In the genomic region with DNA sequence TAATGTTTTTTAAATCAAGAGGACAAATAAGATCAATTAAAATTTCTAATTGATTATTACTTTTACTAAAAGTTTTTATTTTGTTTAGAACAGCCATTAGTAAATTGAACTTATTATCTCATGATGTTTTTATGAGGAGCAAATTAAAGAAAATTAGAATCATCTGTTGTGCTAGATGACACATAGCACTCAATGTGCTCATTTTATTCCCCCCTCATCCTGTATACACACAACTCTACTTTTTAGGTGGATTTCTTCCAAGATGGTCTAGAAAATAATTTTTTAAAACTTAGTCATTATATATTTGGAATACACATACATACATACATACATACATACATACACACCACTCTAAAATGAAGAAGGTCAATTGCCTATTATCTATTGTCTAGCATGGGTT, we compare ENCODE assay signal across 26 cellular contexts.
"Had no signal": no experiment of that assay in that cellular context is flagged by ENCODE, and none has a peak within 500 bp of the region (broad histone marks: within the 10 kb centered on the region; RNA-seq: fewer than 3 reads in every experiment).

No MANE protein-coding gene starts in this region.

- H3K4me3 Mint-ChIP-seq: dendritic cell treated with granulocyte-macrophage colony-stimulating factor and Interleukin-4, amounts not matched to agents 40 ng/mL and 50 ng/mL, for 4 days; effector memory CD8-positive, alpha-beta T cell; endodermal cell had no signal

- H3K4me1 ChIP-seq: colonic mucosa, esophagus squamous epithelium, foreskin keratinocyte, gastrocnemius medialis, gastroesophageal sphincter had no signal

- H3K27ac Mint-ChIP-seq: dendritic cell treated with granulocyte-macrophage colony-stimulating factor and Interleukin-4, amounts not matched to agents 40 ng/mL and 50 ng/mL, for 4 days; effector memory CD8-positive, alpha-beta T cell; endodermal cell had no signal

- H3K27me3 Mint-ChIP-seq: dendritic cell treated with granulocyte-macrophage colony-stimulating factor and Interleukin-4, amounts not matched to agents 40 ng/mL and 50 ng/mL, for 4 days; effector memory CD8-positive, alpha-beta T cell had no signal

- H3K4me3 ChIP-seq: colonic mucosa, coronary artery, esophagus muscularis mucosa, esophagus squamous epithelium, gastrocnemius medialis, gastroesophageal sphincter, heart left ventricle, heart right ventricle had no signal

- FAIRE-seq: colon, endometrium, endothelial cell of umbilical vein, frontal cortex had no signal

- H3K27me3 ChIP-seq: colonic mucosa, esophagus muscularis mucosa, esophagus squamous epithelium, foreskin keratinocyte, gastrocnemius medialis, gastroesophageal sphincter, heart left ventricle, heart right ventricle had no signal

- H3K9me3 ChIP-seq: colonic mucosa, esophagus muscularis mucosa, esophagus squamous epithelium, gastrocnemius medialis, gastroesophageal sphincter, heart left ventricle, heart right ventricle had no signal

- H3K9me3 Mint-ChIP-seq: dendritic cell treated with granulocyte-macrophage colony-stimulating factor and Interleukin-4, amounts not matched to agents 40 ng/mL and 50 ng/mL, for 4 days had no signal

- H3K36me3 ChIP-seq: colonic mucosa, esophagus muscularis mucosa, esophagus squamous epithelium, gastrocnemius medialis, gastroesophageal sphincter, heart left ventricle, heart right ventricle had no signal

- H3K27ac ChIP-seq: colonic mucosa, coronary artery, epithelial cell of prostate, esophagus muscularis mucosa, esophagus squamous epithelium, foreskin keratinocyte, gastrocnemius medialis, gastroesophageal sphincter, heart left ventricle, heart right ventricle had no signal

- DNase-seq: cerebellar nuclear complex; colonic mucosa; cortex of kidney; dermis blood vessel endothelial cell; effector CD4-positive, alpha-beta T cell; effector CD8-positive, alpha-beta T cell; effector memory CD4-positive, alpha-beta T cell; effector memory CD8-positive, alpha-beta T cell; endodermal cell; erythroblast; esophagus squamous epithelium; foreskin keratinocyte; foreskin melanocyte; gastrocnemius medialis; head of caudate nucleus; heart left ventricle; heart right ventricle had no signal
